ENCODE assay signal across 27 cellular contexts in the genomic region with DNA sequence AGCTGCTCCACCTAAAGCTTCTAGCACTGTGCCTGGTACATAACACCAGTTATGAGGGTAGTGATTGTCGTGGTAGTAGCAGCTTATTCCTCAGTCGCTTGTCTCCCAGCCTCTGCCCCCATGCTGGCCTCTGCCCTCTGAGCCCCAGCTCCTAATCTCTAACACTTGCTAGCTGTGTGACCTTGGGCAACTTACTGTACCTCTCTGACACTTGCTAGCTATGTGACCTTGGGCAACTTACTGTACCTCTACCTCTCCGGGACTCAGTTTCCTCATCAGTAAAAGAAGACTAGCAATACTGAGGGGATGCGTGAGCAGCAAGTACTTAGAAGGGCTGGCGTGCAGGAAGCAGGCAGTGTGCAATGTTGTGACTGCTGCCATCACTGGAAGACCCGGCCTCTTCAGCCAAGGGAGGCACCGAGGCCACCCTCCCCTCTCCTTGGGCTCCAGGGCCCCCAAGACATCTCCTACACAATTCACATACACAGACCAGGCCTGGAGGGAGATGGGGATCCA. TPM values are rescaled to one million over a fixed set of nuclear protein-coding genes. Genes with fewer than 3 reads are reported as not detected.
DNase-seq lines count a peak whose midpoint lies in the region; ATAC-seq and TF ChIP-seq lines count a peak whose summit lies in the region.
"Had no signal": no experiment of that assay in that cellular context is flagged by ENCODE, and none has a peak within 500 bp of the region (broad histone marks: within the 10 kb centered on the region; RNA-seq: fewer than 3 reads in every experiment).

No MANE protein-coding gene starts in this region.

- no peak overlapping the region for H3K27ac Mint-ChIP-seq in endothelial cell (ENCODE audit: unreplicated experiment)
- H3K27ac Mint-ChIP-seq: CD4-positive, CD25-positive, alpha-beta regulatory T cell; HFFc6 had no signal

- H3K36me3 ChIP-seq in osteoblast (ENCODE audit: insufficient read depth, low read length): no peaks in the 10 kb centered on the region

- H3K79me2 ChIP-seq in osteoblast (ENCODE audit: insufficient read depth, low read length): no peaks in the 10 kb centered on the region

- H3K4me1 ChIP-seq in osteoblast (ENCODE audit: insufficient read depth, low read length): no peaks in the 10 kb centered on the region

- DNase-seq in Right ventricle myocardium superior (peak; percentile 10), left cardiac atrium (no peak), endothelial cell (ENCODE audit: low spot score) (no peak), osteoblast (ENCODE audit: insufficient read length, low spot score, missing footprints) (peak; percentile 71), sciatic nerve (ENCODE audit: low spot score) (no peak), putamen (ENCODE audit: low spot score) (no peak)
- DNase-seq: CD4-positive, CD25-positive, alpha-beta regulatory T cell; DMS153; DND-41; GOT3; HFFc6; Karpas-422; NCI-H1092; NCI-H1417 treated with DMSO at 0.1 percent for 48 hours; NCI-H1694 treated with DMSO at 0.1 percent for 48 hours; NCI-H2081 treated with DMSO at 0.1 percent for 48 hours; NCI-H2171; NCI-H226; NCI-H510A; NCI-H69; RPMI8226; SHP77 treated with DMSO at 0.1 percent for 48 hours had no signal

- H3K4me2 ChIP-seq in osteoblast (ENCODE audit: insufficient read depth, low read length): no peak overlapping the region
- H3K4me2 ChIP-seq: SK-N-SH had no signal

- TF ChIP-seq CTCF in endothelial cell (IDR thresholded peaks at IDR 0.05; ENCODE audit: unreplicated experiment) (no peak), osteoblast (IDR thresholded peaks at IDR 0.05; ENCODE audit: extremely low read depth, low read depth, low read length) (no peak)

- ATAC-seq in Right ventricle myocardium superior (ENCODE audit: poor library complexity): no peak
- ATAC-seq in left cardiac atrium: no peak
- ATAC-seq in sciatic nerve: no peak
- no peak for ATAC-seq in GM18498 (IDR thresholded peaks at IDR 0.05; ENCODE audit: unreplicated experiment)
- ATAC-seq in GM18907 (IDR thresholded peaks at IDR 0.05; ENCODE audit: unreplicated experiment): no peak

- no peaks in the 10 kb centered on the region for H4K20me1 ChIP-seq in osteoblast (ENCODE audit: insufficient read depth, low read length)

- H2AFZ ChIP-seq in osteoblast (ENCODE audit: low read length): no peak overlapping the region

- peak overlapping the region; percentile 37 for H3K4me3 Mint-ChIP-seq in endothelial cell (ENCODE audit: unreplicated experiment)
- H3K4me3 Mint-ChIP-seq: CD4-positive, CD25-positive, alpha-beta regulatory T cell; HFFc6 had no signal

- H3K4me1 Mint-ChIP-seq in endothelial cell (ENCODE audit: unreplicated experiment): peaks cover 38% of the 10 kb centered on the region
- H3K4me1 Mint-ChIP-seq: CD4-positive, CD25-positive, alpha-beta regulatory T cell had no signal

- H3K27ac ChIP-seq in osteoblast (ENCODE audit: low read depth, low read length): no peak overlapping the region
- H3K27ac ChIP-seq: 22Rv1 had no signal

- H3K9me3 ChIP-seq in osteoblast (ENCODE audit: low read depth, low read length): no peaks in the 10 kb centered on the region
- H3K9me3 ChIP-seq: HAP-1, SK-N-SH had no signal

- peaks cover 13% of the 10 kb centered on the region for H3K27me3 Mint-ChIP-seq in endothelial cell (ENCODE audit: unreplicated experiment)

- peaks cover 48% of the 10 kb centered on the region for H3K36me3 Mint-ChIP-seq in endothelial cell (ENCODE audit: low read depth, unreplicated experiment)
- H3K36me3 Mint-ChIP-seq: CD4-positive, CD25-positive, alpha-beta regulatory T cell had no signal

- H3K4me3 ChIP-seq in osteoblast (ENCODE audit: insufficient read depth, low read length): no peak overlapping the region
- H3K4me3 ChIP-seq: HAP-1 had no signal

- intact Hi-C loops in Right ventricle myocardium superior (cut with DNase I): no loop called here
- intact Hi-C loops in left cardiac atrium (cut with DNase I): no loop called here
- intact Hi-C loops in sciatic nerve (cut with DNase I): no loop called here

- H3K9me3 Mint-ChIP-seq in endothelial cell (ENCODE audit: unreplicated experiment): no peaks in the 10 kb centered on the region
- H3K9me3 Mint-ChIP-seq: HFFc6 had no signal

- peaks cover 32% of the 10 kb centered on the region for H3K27me3 ChIP-seq in osteoblast (ENCODE audit: insufficient read depth, low read length)

RNA-seq across cellular contexts. Expression of gene MDFI, which starts 9.9 kb away (rescaled TPM):
- 1.1 TPM for total RNA-seq in Right ventricle myocardium superior
- 1 to 10 TPM; 9.2 TPM for total RNA-seq in left cardiac atrium
- total RNA-seq in endothelial cell (ENCODE audit: unreplicated experiment): 285 TPM
- 0.72 and 5.3 TPM in 2 replicates for total RNA-seq in osteoblast
- total RNA-seq in sciatic nerve: 15.2 TPM
- total RNA-seq: CD4-positive, CD25-positive, alpha-beta regulatory T cell had no signal

Comparison
In these comparisons a context has a peak if more than half of its experiments do, and no peak if none do; other contexts are left out.
1. DNase-seq: peak in Right ventricle myocardium superior (single experiment) and osteoblast (single experiment); none in left cardiac atrium (single experiment), endothelial cell (single experiment), sciatic nerve (single experiment) and putamen (single experiment).
2. RNA of gene MDFI, which starts 9.9 kb away (total RNA-seq): 285 TPM in endothelial cell (single experiment); 15.2 TPM in sciatic nerve (single experiment), 9.2 TPM in left cardiac atrium, 1.1 TPM in Right ventricle myocardium superior (single experiment) and 0.72 to 5.3 TPM in osteoblast; every median in the first group is over 10 times any median in the second.